In the genomic region with DNA sequence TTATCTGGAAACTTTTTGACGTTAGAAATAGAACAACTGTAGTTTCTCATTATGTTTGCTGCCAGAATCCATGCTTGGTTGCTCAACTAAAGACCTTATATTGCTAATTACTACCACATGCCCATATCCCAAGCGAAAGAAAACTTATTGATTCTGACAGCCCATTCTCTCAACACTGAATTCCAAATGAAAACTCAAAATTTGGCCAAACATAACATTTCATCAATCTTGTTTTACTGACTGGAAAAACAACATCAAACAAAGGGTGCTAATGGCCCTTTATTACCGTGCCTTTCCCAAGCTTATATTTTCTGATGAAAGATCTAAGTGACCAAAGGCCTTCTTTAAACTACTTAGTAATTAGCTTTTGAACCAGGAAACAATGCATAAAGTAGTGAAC, we compare ENCODE assay signal across 16 cellular contexts.
DNase-seq lines count a peak whose midpoint lies in the region; ATAC-seq, FAIRE-seq and TF ChIP-seq lines count a peak whose summit lies in the region.
"Had no signal": no experiment of that assay in that cellular context is flagged by ENCODE, and none has a peak within 500 bp of the region (broad histone marks: within the 10 kb centered on the region; RNA-seq: fewer than 3 reads in every experiment).

No MANE protein-coding gene starts in this region.

- peak overlapping the region in 1 of 2 experiments; percentile 46; a peak in 1 of 4 replicates for H4K8ac ChIP-seq in IMR-90 (ENCODE audit: low read depth in 2 of 2, low read length in 2 of 2)

- TF ChIP-seq POLR2A in IMR-90 (IDR thresholded peaks at IDR 0.05; ENCODE audit: low read depth, low read length): no peak
- no peak for TF ChIP-seq POLR2A in esophagus squamous epithelium (IDR thresholded peaks at IDR 0.05)

- peak; percentile 42 for DNase-seq in IMR-90
- no peak for DNase-seq in esophagus squamous epithelium (lab: John Stamatoyannopoulos, UW)
- no peak for DNase-seq in lower lobe of right lung
- no peak for DNase-seq in Karpas-422
- DNase-seq in urothelium cell line (ENCODE audit: low spot score): no peak
- DNase-seq in central memory CD4-positive, alpha-beta T cell: no peak
- DNase-seq in small intestine: no peak
- DNase-seq: activated CD4-positive, alpha-beta T cell treated with anti-CD3 and anti-CD28 coated beads for 48 hours; activated T-cell treated with anti-CD3 and anti-CD28 coated beads, Interleukin-2, amount 50 U/mL, for 4 hours; COR-L47; dorsolateral prefrontal cortex; islet precursor cell; NCI-H187 treated with DMSO at 0.1 percent for 48 hours; NCI-H526 had no signal

- dilution Hi-C loops in IMR-90 (cut with HindIII; ENCODE audit: low sequenced_read_pairs, unreplicated experiment): no loop called here

- H4K20me1 ChIP-seq in IMR-90 (ENCODE audit: insufficient read depth, low read length) (no peaks in the 10 kb centered on the region), Karpas-422 (ENCODE audit: insufficient read depth, low read depth, low read length) (no peaks in the 10 kb centered on the region)

- no peak overlapping the region for H2BK5ac ChIP-seq in IMR-90 (ENCODE audit: low read depth, low read length, poor library complexity, severe bottlenecking)

- H3K9ac ChIP-seq in IMR-90 (ENCODE audit: low read depth, low read length) (no peak overlapping the region), Karpas-422 (ENCODE audit: low read length) (no peak overlapping the region)

- in situ Hi-C loops in IMR-90 (cut with MboI; ENCODE audit: low sequenced_read_pairs): no loop called here

- POLR2A ChIA-PET in IMR-90 (lab: Charles Lee; ENCODE audit: unreplicated experiment): interaction anchor here (0.6 kb wide), 1 partner anchor 742 kb away, joined by 6 read pairs; no protein-coding TSS in a partner anchor

- CTCF ChIA-PET in IMR-90 (lab: Yijun Ruan, JAX): no interaction called here

- H3K18ac ChIP-seq in IMR-90 (ENCODE audit: low read depth, low read length): peak overlapping the region; percentile 62; the same call in 1 of the 2 replicates

- 0 out of 2 replicates have a peak overlapping the region, but pooled peaks have one; percentile 32 for H3K23ac ChIP-seq in IMR-90 (ENCODE audit: low read depth, low read length)

- no peaks in the 10 kb centered on the region for H3K27me3 ChIP-seq in IMR-90 (ENCODE audit: control insufficient read depth, insufficient read depth, low read length)
- H3K27me3 ChIP-seq in esophagus squamous epithelium: no peaks in the 10 kb centered on the region
- no peaks in the 10 kb centered on the region for H3K27me3 ChIP-seq in lower lobe of right lung (ENCODE audit: low read depth)
- H3K27me3 ChIP-seq in Karpas-422 (ENCODE audit: low read length): no peaks in the 10 kb centered on the region
- no peaks in the 10 kb centered on the region for H3K27me3 ChIP-seq in small intestine (ENCODE audit: control insufficient read depth in 2 of 2, insufficient read depth in 2 of 2, low read length in 2 of 2)
- H3K27me3 ChIP-seq: dorsolateral prefrontal cortex had no signal

- TF ChIP-seq CTCF in IMR-90 (conservative IDR thresholded peaks at IDR 0.05; ENCODE audit: low read depth, low read length): no peak
- TF ChIP-seq CTCF in esophagus squamous epithelium (IDR thresholded peaks at IDR 0.05): no peak
- TF ChIP-seq CTCF in lower lobe of right lung (IDR thresholded peaks at IDR 0.05): no peak

- intact Hi-C loops in IMR-90 (cut with micrococcal nuclease): no loop called here
- intact Hi-C loops in esophagus squamous epithelium (cut with DNase I): no loop called here
- intact Hi-C loops in lower lobe of right lung (cut with DNase I): no loop called here

- no peak overlapping the region for H2AFZ ChIP-seq in IMR-90 (replicated peaks; ENCODE audit: low read length, poor library complexity)
- no peak overlapping the region for H2AFZ ChIP-seq in Karpas-422 (ENCODE audit: low read length)

- no peaks in the 10 kb centered on the region for H3K79me2 ChIP-seq in Karpas-422 (ENCODE audit: low read length)

- H2AK9ac ChIP-seq in IMR-90 (replicated peaks; ENCODE audit: low read depth, low read length, poor library complexity): no peak overlapping the region

- no peak; the same call in 1 of the 2 replicates for ATAC-seq in IMR-90 (ENCODE audit: low read depth)
- no peak for ATAC-seq in lower lobe of right lung
- ATAC-seq: activated T-cell treated with anti-CD3 and anti-CD28 coated beads, Interleukin-2, amount 50 U/mL, for 4 hours had no signal

- BruUV-seq in IMR-90 (replicated peaks; lab: Mats Ljungman, UMichigan): no TSS peak

- H3K56ac ChIP-seq in IMR-90 (ENCODE audit: extremely low read depth, insufficient read depth, low read length): 0 out of 2 replicates have a peak overlapping the region, but pooled peaks have one; percentile 10

- H3K4me3 ChIP-seq in IMR-90 (ENCODE audit: insufficient read depth, low read depth, low read length): no peak overlapping the region
- H3K4me3 ChIP-seq in esophagus squamous epithelium: no peak overlapping the region
- H3K4me3 ChIP-seq in lower lobe of right lung: no peak overlapping the region
- H3K4me3 ChIP-seq in Karpas-422 (ENCODE audit: low read length): no peak overlapping the region
- H3K4me3 ChIP-seq in small intestine (ENCODE audit: low read depth in 1 of 2, low read length in 2 of 2): no peak overlapping the region
- H3K4me3 ChIP-seq: dorsolateral prefrontal cortex, HAP-1 had no signal

- H3K27ac ChIP-seq in IMR-90 (ENCODE audit: insufficient read depth, low read length) (peak overlapping the region; percentile 82; the same call in 1 of the 2 replicates), esophagus squamous epithelium (peak overlapping the region in 3 of 4 donors; percentile 22 to 59 (median 46)), lower lobe of right lung (peak overlapping the region; percentile 7), Karpas-422 (ENCODE audit: low read length) (no peak overlapping the region), small intestine (ENCODE audit: low read depth in 1 of 2, low read length in 1 of 2) (no peak overlapping the region)
- H3K27ac ChIP-seq: dorsolateral prefrontal cortex, RWPE1 had no signal

- H3K9me1 ChIP-seq in IMR-90 (ENCODE audit: insufficient read depth, low read length): peaks cover 9% of the 10 kb centered on the region

- no peak overlapping the region for H3K4me2 ChIP-seq in IMR-90 (ENCODE audit: low read depth, low read length)
- H3K4me2 ChIP-seq in Karpas-422 (ENCODE audit: low read depth, low read length, poor library complexity, severe bottlenecking): no peak overlapping the region

- H3K9me3 ChIP-seq in IMR-90 (ENCODE audit: control insufficient read depth, insufficient read depth, low read length) (no peaks in the 10 kb centered on the region), esophagus squamous epithelium (no peaks in the 10 kb centered on the region), lower lobe of right lung (no peaks in the 10 kb centered on the region), Karpas-422 (ENCODE audit: low read length) (no peaks in the 10 kb centered on the region), small intestine (ENCODE audit: control insufficient read depth, low read depth) (no peaks in the 10 kb centered on the region)
- H3K9me3 ChIP-seq: HAP-1 had no signal

- FAIRE-seq in urothelium cell line (lab: Jason Lieb, UNC) (no peak), small intestine (lab: Jason Lieb, UNC) (no peak)

- H3K9me2 ChIP-seq in Karpas-422 (replicated peaks; ENCODE audit: insufficient read depth, low read length): no peaks in the 10 kb centered on the region

- no peak overlapping the region; the same call in 1 of the 2 replicates for H4K91ac ChIP-seq in IMR-90 (ENCODE audit: insufficient read depth, low read depth, low read length)

- peaks cover 17% of the 10 kb centered on the region for H3K4me1 ChIP-seq in IMR-90 (ENCODE audit: control insufficient read depth, insufficient read depth, low read length)
- H3K4me1 ChIP-seq in esophagus squamous epithelium: peaks cover 8 to 33% (median 8%) of the 10 kb centered on the region in 3 donors
- H3K4me1 ChIP-seq in lower lobe of right lung: peaks cover 4% of the 10 kb centered on the region
- H3K4me1 ChIP-seq in Karpas-422 (ENCODE audit: low read length): no peaks in the 10 kb centered on the region
- H3K4me1 ChIP-seq in small intestine (ENCODE audit: control insufficient read depth in 2 of 2, insufficient read depth in 1 of 2, low read depth in 1 of 2, low read length in 1 of 2): no peaks in the 10 kb centered on the region

- no peaks in the 10 kb centered on the region for H3K79me1 ChIP-seq in IMR-90 (ENCODE audit: low read depth in 1 of 2, low read length in 2 of 2)

- H2BK20ac ChIP-seq in IMR-90 (ENCODE audit: low read depth, low read length): peak overlapping the region; percentile 65

- H3K4ac ChIP-seq in IMR-90 (ENCODE audit: low read depth, low read length): peak overlapping the region; percentile 48; the same call in 1 of the 2 replicates

- H2AK5ac ChIP-seq in IMR-90 (ENCODE audit: low read depth, low read length): no peak overlapping the region

- no peaks in the 10 kb centered on the region for H3K36me3 ChIP-seq in IMR-90 (ENCODE audit: control insufficient read depth, insufficient read depth, low read length)
- no peaks in the 10 kb centered on the region for H3K36me3 ChIP-seq in esophagus squamous epithelium
- H3K36me3 ChIP-seq in lower lobe of right lung: no peaks in the 10 kb centered on the region
- no peaks in the 10 kb centered on the region for H3K36me3 ChIP-seq in Karpas-422 (ENCODE audit: insufficient read depth, low read length)
- no peaks in the 10 kb centered on the region for H3K36me3 ChIP-seq in small intestine (ENCODE audit: control insufficient read depth in 2 of 2, insufficient read depth in 2 of 2, low read length in 2 of 2)
- H3K36me3 ChIP-seq: HAP-1 had no signal

- peak overlapping the region; percentile 70 for H2BK120ac ChIP-seq in IMR-90 (ENCODE audit: low read depth, low read length)

- TF ChIP-seq RAD21 in IMR-90 (IDR thresholded peaks at IDR 0.05; ENCODE audit: low read length): no peak

- H3K14ac ChIP-seq in IMR-90 (replicated peaks; ENCODE audit: low read depth, low read length): no peak overlapping the region

- H4K5ac ChIP-seq in IMR-90 (ENCODE audit: low read depth, low read length): no peak overlapping the region

- no CpG with 5 or more reads among the region's 3 CpGs for WGBS in IMR-90 (ENCODE audit: extremely low coverage in 2 of 2, insufficient read length in 1 of 2), 2 experiments
- WGBS in esophagus squamous epithelium, 2 donors: 47 to 69% methylated on average over 3 of the region's 3 CpGs
- WGBS in small intestine, 3 donors: 51 to 58% (median 53%) methylated on average over 3 of the region's 3 CpGs

- H2BK15ac ChIP-seq in IMR-90 (ENCODE audit: low read depth, low read length): no peak overlapping the region; the same call in 2 of the 3 replicates

TF ChIP-seq in IMR-90, 13 proteins besides CTCF, POLR2A, EP300 and RAD21 (continues in another document):
- no peak for TF ChIP-seq NFE2L2 (IDR thresholded peaks at IDR 0.05; ENCODE audit: low read depth, low read length)

Comparison
In these comparisons a context has a peak if more than half of its experiments do, and no peak if none do; other contexts are left out.
1. H3K27ac ChIP-seq: peak in IMR-90 (single experiment), esophagus squamous epithelium (3 of 4) and lower lobe of right lung (single experiment); none in Karpas-422 (single experiment) and small intestine (0 of 2).